Comparison of ENCODE assay signal across 8 cellular contexts in genomic region chr7:105691692-105692564, GRCh38.
DNase-seq lines count a peak whose midpoint lies in the region; ATAC-seq and TF ChIP-seq lines count a peak whose summit lies in the region.

No MANE protein-coding gene starts in this region.

- H3K4me1 ChIP-seq in skeletal muscle tissue (ENCODE audit: control insufficient read depth in 3 of 3, insufficient read depth in 3 of 3, low read length in 3 of 3): peaks cover 2 to 10% (median 3%) of the 10 kb centered on the region in 3 donors

- DNase-seq in NCI-H2107 treated with DMSO at 0.1 percent for 48 hours (lab: John Stamatoyannopoulos, UW; ENCODE audit: unreplicated experiment) (peak; percentile 56), NCI-H2107 (lab: John Stamatoyannopoulos, UW) (no peak), T-helper 1 cell (peak; percentile 59 to 86 (median 72)), astrocyte of the cerebellum (ENCODE audit: low read depth) (peak; percentile 55)

- TF ChIP-seq CTCF in astrocyte of the cerebellum (IDR thresholded peaks at IDR 0.05; ENCODE audit: low read depth, low read length, missing control alignments): no peak

- peak; percentile 58 for ATAC-seq in HG03521 (IDR thresholded peaks at IDR 0.05; ENCODE audit: unreplicated experiment)
- no peak for ATAC-seq in HG03039 (IDR thresholded peaks at IDR 0.05; ENCODE audit: unreplicated experiment)

- no peaks in the 10 kb centered on the region for H3K27me3 ChIP-seq in skeletal muscle tissue (ENCODE audit: control insufficient read depth in 3 of 3, insufficient read depth in 3 of 3, low read length in 3 of 3)

- H3K9ac ChIP-seq in skeletal muscle tissue (ENCODE audit: low read depth in 1 of 3, low read length in 3 of 3): peak overlapping the region; percentile 60 to 78 (median 76)

- H3K9me3 ChIP-seq in skeletal muscle tissue (ENCODE audit: control insufficient read depth in 3 of 3, low read length in 3 of 3): no peaks in the 10 kb centered on the region

- in situ Hi-C loops in astrocyte of the cerebellum (cut with HindIII; ENCODE audit: low sequenced_read_pairs): no loop called here

- H3K36me3 ChIP-seq in skeletal muscle tissue (ENCODE audit: control insufficient read depth in 3 of 3, insufficient read depth in 3 of 3, low read length in 3 of 3): no peaks in the 10 kb centered on the region

- H3K27ac ChIP-seq in skeletal muscle tissue (ENCODE audit: low read depth, low read length): peak overlapping the region; percentile 9

- H3K4me3 ChIP-seq in astrocyte of the cerebellum (ENCODE audit: low read depth, low read length) (peak overlapping the region; percentile 35), iPS-11a (ENCODE audit: low read depth, low read length) (peak overlapping the region; percentile 15), skeletal muscle tissue (ENCODE audit: low read length in 3 of 3) (peak overlapping the region; percentile 69 to 77 (median 70))

Comparison
In these comparisons a context has a peak if more than half of its experiments do, and no peak if none do; other contexts are left out.
1. H3K4me3 ChIP-seq: peak in every context shown above with its lines; median percentile 70 in skeletal muscle tissue; 35 in astrocyte of the cerebellum; 15 in iPS-11a.